Comparison of ENCODE assay signal across 1 cellular context in the genomic region with DNA sequence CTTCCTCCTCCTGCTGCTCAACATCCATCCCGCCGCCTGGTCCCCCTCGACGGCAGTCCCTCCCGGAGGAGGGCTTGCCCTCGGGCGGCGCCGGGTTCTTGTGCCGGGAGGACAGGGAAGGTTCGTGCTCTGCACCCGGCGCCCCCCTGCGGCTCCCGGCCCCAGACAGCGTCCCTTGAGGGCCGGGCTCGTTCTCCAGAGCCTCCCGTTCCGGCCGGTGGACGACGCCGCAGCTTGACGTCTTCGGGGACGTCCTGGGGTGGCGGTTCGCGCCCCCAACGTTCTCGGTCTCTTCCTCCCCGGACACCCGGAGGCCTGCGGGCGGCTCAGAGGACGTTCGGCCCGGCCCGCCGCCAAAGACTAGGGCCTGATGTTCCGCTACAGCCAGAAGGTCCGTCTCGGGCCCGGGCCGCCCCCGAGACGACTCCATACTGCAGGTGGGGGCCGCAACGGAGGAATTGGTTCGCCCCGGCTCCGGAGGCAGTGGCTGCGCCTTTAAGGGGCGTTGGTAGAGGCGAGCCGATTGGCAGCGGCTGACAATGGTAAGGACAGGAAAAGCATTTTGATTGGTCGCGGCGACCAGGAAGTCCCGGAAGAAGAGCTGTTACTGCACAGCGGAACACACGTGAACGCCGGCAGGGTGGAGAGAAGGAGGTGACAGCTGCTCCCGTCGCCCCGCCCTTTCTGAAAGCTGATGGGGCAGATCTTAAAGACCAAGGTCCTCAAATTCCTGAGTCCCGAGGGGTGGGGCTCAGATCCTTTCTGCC.
TF ChIP-seq lines count a peak whose summit lies in the region.

TSS of gene BORCS6 (minus strand) at position 470 of the 767 bp plus-strand sequence. CDS start at position 430, 40 bp downstream.

TF ChIP-seq in K562, 482 proteins besides CTCF, POLR2A, EP300 and RAD21 (continued from another document and continues in another):
- no peak for TF ChIP-seq ERF (CRISPR knock-in tag; IDR thresholded peaks at IDR 0.05)
- no peak for TF ChIP-seq IRF9 (tag; IDR thresholded peaks at IDR 0.05)
- TF ChIP-seq, protein P1, sequence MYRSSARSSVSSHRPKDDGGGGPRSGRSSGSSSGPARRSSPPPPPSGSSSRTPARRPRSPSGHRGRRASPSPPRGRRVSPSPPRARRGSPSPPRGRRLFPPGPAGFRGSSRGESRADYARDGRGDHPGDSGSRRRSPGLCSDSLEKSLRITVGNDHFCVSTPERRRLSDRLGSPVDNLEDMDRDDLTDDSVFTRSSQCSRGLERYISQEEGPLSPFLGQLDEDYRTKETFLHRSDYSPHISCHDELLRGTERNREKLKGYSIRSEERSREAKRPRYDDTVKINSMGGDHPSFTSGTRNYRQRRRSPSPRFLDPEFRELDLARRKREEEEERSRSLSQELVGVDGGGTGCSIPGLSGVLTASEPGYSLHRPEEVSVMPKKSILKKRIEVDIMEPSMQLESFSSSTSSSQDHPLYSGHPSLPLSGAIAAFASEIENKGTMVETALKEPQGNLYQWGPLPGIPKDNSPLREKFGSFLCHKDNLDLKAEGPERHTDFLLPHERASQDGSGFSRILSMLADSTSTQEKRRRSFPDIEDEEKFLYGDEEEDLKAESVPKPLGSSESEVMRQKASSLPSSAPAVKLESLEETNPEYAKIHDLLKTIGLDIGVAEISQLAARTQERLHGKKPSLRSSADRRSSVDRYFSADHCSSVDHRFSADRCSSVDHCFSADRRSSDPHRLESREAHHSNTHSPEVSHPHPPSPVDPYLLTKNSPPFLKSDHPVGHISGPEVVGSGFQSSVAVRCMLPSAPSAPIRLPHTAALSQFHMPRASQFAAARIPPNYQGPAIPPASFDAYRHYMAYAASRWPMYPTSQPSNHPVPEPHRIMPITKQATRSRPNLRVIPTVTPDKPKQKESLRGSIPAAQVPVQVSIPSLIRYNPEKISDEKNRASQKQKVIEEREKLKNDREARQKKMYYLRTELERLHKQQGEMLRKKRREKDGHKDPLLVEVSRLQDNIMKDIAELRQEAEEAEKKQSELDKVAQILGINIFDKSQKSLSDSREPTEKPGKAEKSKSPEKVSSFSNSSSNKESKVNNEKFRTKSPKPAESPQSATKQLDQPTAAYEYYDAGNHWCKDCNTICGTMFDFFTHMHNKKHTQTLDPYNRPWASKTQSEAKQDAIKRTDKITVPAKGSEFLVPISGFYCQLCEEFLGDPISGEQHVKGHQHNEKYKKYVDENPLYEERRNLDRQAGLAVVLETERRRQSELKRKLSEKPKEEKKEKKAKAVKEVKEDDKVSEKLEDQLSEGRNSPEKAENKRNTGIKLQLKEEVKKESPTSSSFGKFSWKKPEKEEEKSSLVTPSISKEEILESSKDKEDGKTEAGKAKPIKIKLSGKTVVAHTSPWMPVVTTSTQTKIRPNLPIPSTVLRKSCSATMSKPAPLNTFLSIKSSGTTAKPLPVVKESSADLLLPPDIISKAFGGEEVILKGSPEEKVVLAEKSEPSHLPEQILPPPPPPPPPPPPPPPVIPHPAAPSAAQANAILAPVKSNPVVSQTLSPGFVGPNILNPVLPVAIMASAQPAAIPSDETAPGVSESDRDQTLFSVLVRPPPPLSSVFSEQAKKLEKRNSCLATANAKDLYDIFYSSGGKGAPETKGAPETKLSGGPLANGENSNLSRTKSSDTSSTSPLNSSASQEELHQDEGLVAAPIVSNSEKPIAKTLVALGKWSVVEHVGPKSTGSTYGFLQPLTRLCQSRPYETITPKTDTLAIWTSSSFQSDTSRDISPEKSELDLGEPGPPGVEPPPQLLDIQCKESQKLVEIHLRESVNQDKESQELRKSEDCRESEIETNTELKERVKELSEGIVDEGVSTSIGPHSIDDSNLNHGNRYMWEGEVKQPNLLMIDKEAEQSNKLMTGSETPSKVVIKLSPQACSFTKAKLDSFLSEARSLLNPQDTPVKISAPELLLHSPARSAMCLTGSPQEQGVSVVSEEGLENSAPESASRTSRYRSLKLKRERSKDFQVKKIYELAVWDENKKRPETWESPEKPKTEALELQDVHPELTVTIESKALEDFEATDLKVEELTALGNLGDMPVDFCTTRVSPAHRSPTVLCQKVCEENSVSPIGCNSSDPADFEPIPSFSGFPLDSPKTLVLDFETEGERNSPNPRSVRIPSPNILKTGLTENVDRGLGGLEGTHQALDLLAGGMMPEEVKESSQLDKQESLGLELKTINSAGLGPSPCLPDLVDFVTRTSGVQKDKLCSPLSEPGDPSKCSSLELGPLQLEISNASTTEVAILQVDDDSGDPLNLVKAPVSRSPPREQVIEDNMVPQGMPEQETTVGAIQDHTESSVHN (IDR thresholded peaks at IDR 0.05; ENCODE audit: borderline replicate concordance in 1 of 2, low read depth in 1 of 2) = no peak
- no peak for TF ChIP-seq MLX (CRISPR knock-in tag; conservative IDR thresholded peaks at IDR 0.05)
- no peak for TF ChIP-seq THRAP3 (IDR thresholded peaks at IDR 0.05; ENCODE audit: borderline replicate concordance)
- TF ChIP-seq TCF3 (CRISPR knock-in tag; IDR thresholded peaks at IDR 0.05) = no peak
- TF ChIP-seq, protein P2, sequence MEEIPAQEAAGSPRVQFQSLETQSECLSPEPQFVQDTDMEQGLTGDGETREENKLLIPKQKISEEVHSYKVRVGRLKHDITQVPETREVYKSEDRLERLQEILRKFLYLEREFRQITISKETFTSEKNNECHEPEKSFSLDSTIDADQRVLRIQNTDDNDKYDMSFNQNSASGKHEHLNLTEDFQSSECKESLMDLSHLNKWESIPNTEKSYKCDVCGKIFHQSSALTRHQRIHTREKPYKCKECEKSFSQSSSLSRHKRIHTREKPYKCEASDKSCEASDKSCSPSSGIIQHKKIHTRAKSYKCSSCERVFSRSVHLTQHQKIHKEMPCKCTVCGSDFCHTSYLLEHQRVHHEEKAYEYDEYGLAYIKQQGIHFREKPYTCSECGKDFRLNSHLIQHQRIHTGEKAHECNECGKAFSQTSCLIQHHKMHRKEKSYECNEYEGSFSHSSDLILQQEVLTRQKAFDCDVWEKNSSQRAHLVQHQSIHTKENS (CRISPR knock-in tag; IDR thresholded peaks at IDR 0.05) = no peak
- peak; percentile 87 to 91; a peak in 3 of 4 replicates for TF ChIP-seq UBTF (IDR thresholded peaks at IDR 0.05; ENCODE audit: borderline replicate concordance in 1 of 2, low read depth in 2 of 2, low read length in 2 of 2)
- TF ChIP-seq ZNF212 (CRISPR knock-in tag; IDR thresholded peaks at IDR 0.05) = no peak
- no peak for TF ChIP-seq HIVEP1 (CRISPR knock-in tag; IDR thresholded peaks at IDR 0.05)
- TF ChIP-seq HNRNPUL1 (IDR thresholded peaks at IDR 0.05; ENCODE audit: low read length) = no peak
- TF ChIP-seq, protein P3, sequence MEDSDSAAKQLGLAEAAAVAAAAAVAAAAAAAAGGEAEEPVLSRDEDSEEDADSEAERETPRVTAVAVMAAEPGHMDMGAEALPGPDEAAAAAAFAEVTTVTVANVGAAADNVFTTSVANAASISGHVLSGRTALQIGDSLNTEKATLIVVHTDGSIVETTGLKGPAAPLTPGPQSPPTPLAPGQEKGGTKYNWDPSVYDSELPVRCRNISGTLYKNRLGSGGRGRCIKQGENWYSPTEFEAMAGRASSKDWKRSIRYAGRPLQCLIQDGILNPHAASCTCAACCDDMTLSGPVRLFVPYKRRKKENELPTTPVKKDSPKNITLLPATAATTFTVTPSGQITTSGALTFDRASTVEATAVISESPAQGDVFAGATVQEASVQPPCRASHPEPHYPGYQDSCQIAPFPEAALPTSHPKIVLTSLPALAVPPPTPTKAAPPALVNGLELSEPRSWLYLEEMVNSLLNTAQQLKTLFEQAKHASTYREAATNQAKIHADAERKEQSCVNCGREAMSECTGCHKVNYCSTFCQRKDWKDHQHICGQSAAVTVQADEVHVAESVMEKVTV (CRISPR knock-in tag; IDR thresholded peaks at IDR 0.05) = no peak
- TF ChIP-seq NBN (IDR thresholded peaks at IDR 0.05; ENCODE audit: low read depth) = no peak
- peak; percentile 70 for TF ChIP-seq ARID4B (CRISPR knock-in tag; IDR thresholded peaks at IDR 0.05)
- TF ChIP-seq MYC (IDR thresholded peaks at IDR 0.05; ENCODE audit: low read depth, low read length) = peak; percentile 31; the same call in 1 of the 2 replicates
- TF ChIP-seq MYC (CRISPR knock-in tag; IDR thresholded peaks at IDR 0.05; ENCODE audit: borderline replicate concordance, low read depth) = no peak
- peak in 1 of 2 experiments; percentile 58; a peak in 1 of 4 replicates for TF ChIP-seq TEAD1 (CRISPR knock-in tag; IDR thresholded peaks at IDR 0.05)
- no peak for TF ChIP-seq ZNF431 (CRISPR knock-in tag; IDR thresholded peaks at IDR 0.05)
- TF ChIP-seq DMBX1 (CRISPR knock-in tag; IDR thresholded peaks at IDR 0.05; ENCODE audit: borderline replicate concordance) = no peak
- TF ChIP-seq NR2C1 (IDR thresholded peaks at IDR 0.05) = no peak
- TF ChIP-seq NR2C1 (tag; IDR thresholded peaks at IDR 0.05) = no peak
- no peak for TF ChIP-seq PTBP1 (IDR thresholded peaks at IDR 0.05; ENCODE audit: low read depth, low read length)
- no peak for TF ChIP-seq CREB3L1 (IDR thresholded peaks at IDR 0.05; ENCODE audit: borderline replicate concordance, low read depth)
- no peak for TF ChIP-seq KLF10 (CRISPR knock-in tag; IDR thresholded peaks at IDR 0.05)
- TF ChIP-seq FOXJ2 (tag; IDR thresholded peaks at IDR 0.05) = no peak
- no peak for TF ChIP-seq ZNF589 (CRISPR knock-in tag; IDR thresholded peaks at IDR 0.05; ENCODE audit: low read depth)
- TF ChIP-seq MAFK (IDR thresholded peaks at IDR 0.05; ENCODE audit: low read length) = no peak
- no peak for TF ChIP-seq PTTG1 (tag; IDR thresholded peaks at IDR 0.05; ENCODE audit: low read depth)
- TF ChIP-seq KDM5B (IDR thresholded peaks at IDR 0.05; ENCODE audit: insufficient replicate concordance, low read depth, low read length) = no peak
- no peak for TF ChIP-seq NUFIP1 (IDR thresholded peaks at IDR 0.05; ENCODE audit: partially characterized antibody)
- 0 out of 2 replicates have a peak, but pooled peaks have one; percentile 14 for TF ChIP-seq HDAC2 (IDR thresholded peaks at IDR 0.05)
